ENCODE assay signal across 8 cellular contexts in genomic region chr10:50788951-50789904, GRCh38. TPM values are rescaled to one million over a fixed set of nuclear protein-coding genes. Genes with fewer than 3 reads are reported as not detected.
DNase-seq lines count a peak whose midpoint lies in the region; ATAC-seq and TF ChIP-seq lines count a peak whose summit lies in the region.

No MANE protein-coding gene starts in this region.

- H3K18ac ChIP-seq in mesenchymal stem cell (ENCODE audit: low read depth in 1 of 2, low read length in 2 of 2) = no peak overlapping the region

- H3K79me1 ChIP-seq in mesenchymal stem cell (replicated peaks; ENCODE audit: low read length, poor library complexity, severe bottlenecking) = no peaks in the 10 kb centered on the region

- H3K27ac ChIP-seq in DOHH2 (ENCODE audit: low read depth, low read length) (no peak overlapping the region), body of pancreas (no peak overlapping the region), mesenchymal stem cell (ENCODE audit: low read length, poor library complexity, severe bottlenecking) (no peak overlapping the region), prostate gland (no peak overlapping the region)

- ATAC-seq in body of pancreas (peak; percentile 97), HG03175 (IDR thresholded peaks at IDR 0.05; ENCODE audit: unreplicated experiment) (no peak), HG02885 (IDR thresholded peaks at IDR 0.05; ENCODE audit: poor library complexity, unreplicated experiment) (no peak)

- H2BK12ac ChIP-seq in mesenchymal stem cell (ENCODE audit: low read length in 2 of 2) = no peak overlapping the region

- H3K27me3 ChIP-seq in DOHH2 (ENCODE audit: control insufficient read depth, low read length) (peaks cover 4% of the 10 kb centered on the region; the same call in 1 of the 2 replicates), body of pancreas (no peaks in the 10 kb centered on the region), mesenchymal stem cell (ENCODE audit: control insufficient read depth in 1 of 2, insufficient read depth in 1 of 2, low read length in 2 of 2) (no peaks in the 10 kb centered on the region), prostate gland (replicated peaks; ENCODE audit: insufficient read depth) (no peaks in the 10 kb centered on the region)

- H3K4me3 ChIP-seq in DOHH2 (ENCODE audit: low read length) = no peak overlapping the region
- H3K4me3 ChIP-seq in body of pancreas = no peak overlapping the region
- no peak overlapping the region for H3K4me3 ChIP-seq in mesenchymal stem cell (ENCODE audit: insufficient read depth in 1 of 2, low read depth in 1 of 2, low read length in 2 of 2)
- H3K4me3 ChIP-seq in prostate gland = no peak overlapping the region

- H2BK120ac ChIP-seq in mesenchymal stem cell (ENCODE audit: low read depth, low read length) = no peak overlapping the region

- H3K9me2 ChIP-seq in DOHH2 (replicated peaks; ENCODE audit: control insufficient read depth, low read length) = no peaks in the 10 kb centered on the region

- no peak overlapping the region for H3K4ac ChIP-seq in mesenchymal stem cell (ENCODE audit: low read depth in 1 of 2, low read length in 2 of 2)

- H2BK5ac ChIP-seq in mesenchymal stem cell (ENCODE audit: low read depth, low read length, poor library complexity, severe bottlenecking) = no peak overlapping the region

- no peaks in the 10 kb centered on the region for H4K20me1 ChIP-seq in DOHH2 (ENCODE audit: control insufficient read depth, insufficient read depth, low read depth, low read length)

- no peak overlapping the region for H3K14ac ChIP-seq in mesenchymal stem cell (ENCODE audit: low read length in 2 of 2)

- intact Hi-C loops in body of pancreas (cut with DNase I) = no loop called here
- intact Hi-C loops in prostate gland (cut with DNase I) = no loop called here

- H4K91ac ChIP-seq in mesenchymal stem cell (ENCODE audit: low read length) = no peak overlapping the region

- H3K23ac ChIP-seq in mesenchymal stem cell (ENCODE audit: low read length in 2 of 2) = no peak overlapping the region

- H3K4me2 ChIP-seq in DOHH2 (ENCODE audit: low read length) (no peak overlapping the region), mesenchymal stem cell (ENCODE audit: low read length, poor library complexity, severe bottlenecking) (no peak overlapping the region)

- no peak for TF ChIP-seq POLR2A in body of pancreas (IDR thresholded peaks at IDR 0.05)
- TF ChIP-seq POLR2A in prostate gland (IDR thresholded peaks at IDR 0.05) = no peak

- H3K9ac ChIP-seq in mesenchymal stem cell (ENCODE audit: low read length) = no peak overlapping the region

- H3F3A ChIP-seq in DOHH2 (ENCODE audit: control insufficient read depth, insufficient read depth) = no peaks in the 10 kb centered on the region

- no peak overlapping the region for H4K8ac ChIP-seq in mesenchymal stem cell (ENCODE audit: low read length)

- H3K79me2 ChIP-seq in DOHH2 (ENCODE audit: control insufficient read depth, low read length) = no peaks in the 10 kb centered on the region

- H2BK15ac ChIP-seq in mesenchymal stem cell (ENCODE audit: low read depth, poor library complexity, severe bottlenecking) = no peak overlapping the region

- 6 to 22% methylated on average over 1 of the region's 1 CpG for WGBS in body of pancreas, 2 donors
- no CpG with 5 or more reads among the region's 1 CpG for WGBS in mesenchymal stem cell
- WGBS in prostate gland = 45% methylated on average over 1 of the region's 1 CpG

- H3K36me3 ChIP-seq in DOHH2 (ENCODE audit: control insufficient read depth, low read length) = no peaks in the 10 kb centered on the region
- H3K36me3 ChIP-seq in body of pancreas (replicated peaks in 1 of 2; ENCODE audit: insufficient read depth in 1 of 2, low read depth in 2 of 2) = no peaks in the 10 kb centered on the region
- H3K36me3 ChIP-seq in mesenchymal stem cell (ENCODE audit: control insufficient read depth in 1 of 2, insufficient read depth in 2 of 2, low read depth in 1 of 2, low read length in 2 of 2) = no peaks in the 10 kb centered on the region
- H3K36me3 ChIP-seq in prostate gland = no peaks in the 10 kb centered on the region

- DNase-seq in HT1080 (ENCODE audit: low read depth) (peak; percentile 16), body of pancreas (peak in 3 of 4 donors; percentile 17 to 45 (median 28)), mesenchymal stem cell (peak; percentile 39), prostate gland (ENCODE audit: low spot score) (no peak), superior temporal gyrus (ENCODE audit: extremely low spot score) (no peak)

- no peak overlapping the region for H2AFZ ChIP-seq in mesenchymal stem cell (ENCODE audit: low read depth, low read length)

- TF ChIP-seq CTCF in DOHH2 (IDR thresholded peaks at IDR 0.05; ENCODE audit: low read depth, low read length, poor library complexity, severe bottlenecking) = peak; percentile 45
- TF ChIP-seq CTCF in body of pancreas (IDR thresholded peaks at IDR 0.05) = peak in 6 of 7 experiments; percentile 40 to 88 (median 77)
- peak in 1 of 4 experiments; percentile 13 for TF ChIP-seq CTCF in prostate gland (IDR thresholded peaks at IDR 0.05)

- no peaks in the 10 kb centered on the region for H3K9me3 ChIP-seq in DOHH2 (ENCODE audit: control insufficient read depth, insufficient read depth, low read length)
- H3K9me3 ChIP-seq in body of pancreas = no peaks in the 10 kb centered on the region
- no peaks in the 10 kb centered on the region for H3K9me3 ChIP-seq in mesenchymal stem cell (ENCODE audit: control insufficient read depth, low read length)
- no peaks in the 10 kb centered on the region for H3K9me3 ChIP-seq in prostate gland

- no peaks in the 10 kb centered on the region for H3K4me1 ChIP-seq in DOHH2 (ENCODE audit: control insufficient read depth, low read length)
- peaks cover 7% of the 10 kb centered on the region for H3K4me1 ChIP-seq in body of pancreas
- H3K4me1 ChIP-seq in mesenchymal stem cell (ENCODE audit: control insufficient read depth, insufficient read depth, low read depth, low read length) = no peaks in the 10 kb centered on the region
- H3K4me1 ChIP-seq in prostate gland (replicated peaks) = no peaks in the 10 kb centered on the region

- H2AK5ac ChIP-seq in mesenchymal stem cell (ENCODE audit: low read length, severe bottlenecking) = no peak overlapping the region

RNA-seq across cellular contexts. Expression of gene ASAH2B, which starts 49.5 kb away (rescaled TPM):
- 2.5 and 13.2 TPM in 2 replicates for total RNA-seq in HT1080 (2014; rRNA removed; shearing (Covaris generic))
- 5.1 and 7.6 TPM in 2 replicates for polyA plus RNA-seq in HT1080 (2015; cell fraction: cytosol; rRNA removed)
- 8.4 and 8.5 TPM in 2 replicates for polyA plus RNA-seq in HT1080 (2015; cell fraction: nucleus; rRNA removed)
- total RNA-seq in body of pancreas (1 to 10 TPM; 2.6 to 4.4 TPM), prostate gland (1 to 10 TPM; 3.5 to 4.2 TPM)
- 3.4 TPM for polyA plus RNA-seq in mesenchymal stem cell (2013, experiment 1 of 2)
- polyA plus RNA-seq in mesenchymal stem cell (2013, experiment 2 of 2) = 3.8 TPM

Comparison
In these comparisons a context has a peak if more than half of its experiments do, and no peak if none do; other contexts are left out.
1. DNase-seq: peak in HT1080 (single experiment), body of pancreas (3 of 4) and mesenchymal stem cell (single experiment); none in prostate gland (single experiment) and superior temporal gyrus (single experiment).